In the genomic region with DNA sequence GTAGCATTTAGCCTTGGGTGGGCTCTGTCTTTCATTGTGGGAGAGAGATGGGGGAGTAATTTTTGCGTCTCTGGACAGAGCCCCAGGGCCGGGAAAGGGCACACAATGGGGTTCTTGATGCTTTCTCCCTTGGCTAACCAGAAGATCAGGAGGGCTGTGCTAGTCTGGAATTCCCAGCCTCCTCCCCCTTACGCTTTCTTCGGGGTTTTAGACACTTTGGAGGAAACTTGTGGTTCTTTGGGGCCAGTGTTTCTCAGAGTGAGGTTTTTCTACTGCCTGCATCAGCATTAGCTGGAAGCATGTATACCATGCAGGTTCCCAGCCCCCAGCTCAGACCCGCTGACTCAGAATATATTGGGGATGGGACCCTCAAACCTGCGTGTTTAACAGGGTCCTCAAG, we compare ENCODE assay signal across 19 cellular contexts. TPM values are rescaled to one million over a fixed set of nuclear protein-coding genes. Genes with fewer than 3 reads are reported as not detected.
DNase-seq lines count a peak whose midpoint lies in the region; ATAC-seq and TF ChIP-seq lines count a peak whose summit lies in the region.
"Had no signal": no experiment of that assay in that cellular context is flagged by ENCODE, and none has a peak within 500 bp of the region (broad histone marks: within the 10 kb centered on the region; RNA-seq: fewer than 3 reads in every experiment).

No MANE protein-coding gene starts in this region.

- DNase-seq in activated CD4-positive, alpha-beta T cell treated with anti-CD3 and anti-CD28 coated beads, Interleukin-2, amount 10 ng/mL, durations not matched to agents 24 days and 14 days: no peak
- DNase-seq in activated CD4-positive, alpha-beta T cell treated with anti-CD3 and anti-CD28 coated beads, Interleukin-2, amount 50 U/mL, for 48 hours: no peak
- DNase-seq in activated T-helper 1 cell treated with anti-CD3 and anti-CD28 coated beads, Interleukin-12 subunit alpha, Interleukin-12 subunit beta, Interleukin-2, Interleukin-4 antibody, amounts not matched to agents 30 ng/mL and 10 ng/mL and 1 ng/mL, durations not matched to agents 14 hours and 24 hours and 36 hours (ENCODE audit: low spot score): no peak
- DNase-seq in posterior vena cava (ENCODE audit: low spot score): peak; percentile 29
- DNase-seq in omental fat pad (ENCODE audit: low spot score): no peak
- DNase-seq in midbrain (lab: John Stamatoyannopoulos, UW): no peak
- DNase-seq: 8988T, DMS79, NCI-H1105 treated with DMSO at 0.1 percent for 48 hours, NCI-H1694 treated with DMSO at 0.1 percent for 48 hours, NCI-H2107, NCI-H510A treated with DMSO at 0.1 percent for 48 hours, NCI-H774, PC-3, RPMI8226 had no signal

- TF ChIP-seq CTCF in KMS-11 (conservative IDR thresholded peaks at IDR 0.05; ENCODE audit: low read depth, low read length) (no peak), omental fat pad (IDR thresholded peaks at IDR 0.05) (no peak)

- intact Hi-C loops in activated CD4-positive, alpha-beta T cell treated with anti-CD3 and anti-CD28 coated beads, Interleukin-2, amount 10 ng/mL, durations not matched to agents 24 days and 14 days (cut with micrococcal nuclease): loop anchor here (5.0 kb wide), 1 partner anchor 187 kb away; no protein-coding TSS in a partner anchor
- intact Hi-C loops in activated T-helper 1 cell treated with anti-CD3 and anti-CD28 coated beads, Interleukin-12 subunit alpha, Interleukin-12 subunit beta, Interleukin-2, Interleukin-4 antibody, amounts not matched to agents 30 ng/mL and 10 ng/mL and 1 ng/mL, durations not matched to agents 14 hours and 24 hours and 36 hours (cut with micrococcal nuclease): loop anchor here (5.0 kb wide), 1 partner anchor 192 kb away; no protein-coding TSS in a partner anchor
- intact Hi-C loops in posterior vena cava (cut with DNase I): no loop called here

- peak overlapping the region; percentile 34; the same call in 1 of the 2 replicates for H3K27ac ChIP-seq in KMS-11

- peak overlapping the region; percentile 21 for H3K4me3 Mint-ChIP-seq in activated CD4-positive, alpha-beta T cell treated with anti-CD3 and anti-CD28 coated beads, Interleukin-2, amount 10 ng/mL, durations not matched to agents 24 days and 14 days
- H3K4me3 Mint-ChIP-seq in activated T-helper 1 cell treated with anti-CD3 and anti-CD28 coated beads, Interleukin-12 subunit alpha, Interleukin-12 subunit beta, Interleukin-2, Interleukin-4 antibody, amounts not matched to agents 30 ng/mL and 10 ng/mL and 1 ng/mL, durations not matched to agents 14 hours and 24 hours and 36 hours: peak overlapping the region; percentile 2

- peaks cover 30% of the 10 kb centered on the region for H3K4me1 Mint-ChIP-seq in activated CD4-positive, alpha-beta T cell treated with anti-CD3 and anti-CD28 coated beads, Interleukin-2, amount 10 ng/mL, durations not matched to agents 24 days and 14 days
- H3K4me1 Mint-ChIP-seq in activated T-helper 1 cell treated with anti-CD3 and anti-CD28 coated beads, Interleukin-12 subunit alpha, Interleukin-12 subunit beta, Interleukin-2, Interleukin-4 antibody, amounts not matched to agents 30 ng/mL and 10 ng/mL and 1 ng/mL, durations not matched to agents 14 hours and 24 hours and 36 hours (ENCODE audit: low read depth): peaks cover 47% of the 10 kb centered on the region

- H3K4me2 ChIP-seq in KMS-11: peak overlapping the region; percentile 68

- H3K9me3 Mint-ChIP-seq in activated CD4-positive, alpha-beta T cell treated with anti-CD3 and anti-CD28 coated beads, Interleukin-2, amount 10 ng/mL, durations not matched to agents 24 days and 14 days: no peaks in the 10 kb centered on the region
- no peaks in the 10 kb centered on the region for H3K9me3 Mint-ChIP-seq in activated T-helper 1 cell treated with anti-CD3 and anti-CD28 coated beads, Interleukin-12 subunit alpha, Interleukin-12 subunit beta, Interleukin-2, Interleukin-4 antibody, amounts not matched to agents 30 ng/mL and 10 ng/mL and 1 ng/mL, durations not matched to agents 14 hours and 24 hours and 36 hours

- H2AFZ ChIP-seq in KMS-11 (ENCODE audit: low read depth): no peak overlapping the region

- H3K36me3 ChIP-seq in KMS-11 (ENCODE audit: insufficient read depth): no peaks in the 10 kb centered on the region

- H3K9ac ChIP-seq in KMS-11: peak overlapping the region; percentile 16; the same call in 1 of the 2 replicates

- H3K27ac Mint-ChIP-seq in activated CD4-positive, alpha-beta T cell treated with anti-CD3 and anti-CD28 coated beads, Interleukin-2, amount 10 ng/mL, durations not matched to agents 24 days and 14 days: peak overlapping the region; percentile 31
- H3K27ac Mint-ChIP-seq in activated T-helper 1 cell treated with anti-CD3 and anti-CD28 coated beads, Interleukin-12 subunit alpha, Interleukin-12 subunit beta, Interleukin-2, Interleukin-4 antibody, amounts not matched to agents 30 ng/mL and 10 ng/mL and 1 ng/mL, durations not matched to agents 14 hours and 24 hours and 36 hours: no peak overlapping the region
- H3K27ac Mint-ChIP-seq: CD14-positive monocyte had no signal

- peaks cover 3% of the 10 kb centered on the region for H3K36me3 Mint-ChIP-seq in activated CD4-positive, alpha-beta T cell treated with anti-CD3 and anti-CD28 coated beads, Interleukin-2, amount 10 ng/mL, durations not matched to agents 24 days and 14 days (ENCODE audit: low read depth)
- H3K36me3 Mint-ChIP-seq in activated T-helper 1 cell treated with anti-CD3 and anti-CD28 coated beads, Interleukin-12 subunit alpha, Interleukin-12 subunit beta, Interleukin-2, Interleukin-4 antibody, amounts not matched to agents 30 ng/mL and 10 ng/mL and 1 ng/mL, durations not matched to agents 14 hours and 24 hours and 36 hours (ENCODE audit: low read depth): no peaks in the 10 kb centered on the region
- H3K36me3 Mint-ChIP-seq: CD14-positive monocyte had no signal

- peaks cover 83% of the 10 kb centered on the region for H3K4me1 ChIP-seq in KMS-11 (ENCODE audit: low read depth, poor library complexity, severe bottlenecking)

- H3K4me3 ChIP-seq in KMS-11 (IDR thresholded peaks at IDR 0.05; ENCODE audit: insufficient read depth, low read depth, low read length): no peak overlapping the region

- no peaks in the 10 kb centered on the region for H3K79me2 ChIP-seq in KMS-11 (ENCODE audit: insufficient read depth, low read depth)

- ATAC-seq in omental fat pad (ENCODE audit: low FRiP score): no peak
- ATAC-seq in HG03095 (IDR thresholded peaks at IDR 0.05; ENCODE audit: unreplicated experiment): no peak
- ATAC-seq: PC-3 had no signal

- H3K27me3 Mint-ChIP-seq in activated CD4-positive, alpha-beta T cell treated with anti-CD3 and anti-CD28 coated beads, Interleukin-2, amount 10 ng/mL, durations not matched to agents 24 days and 14 days: peaks cover 64% of the 10 kb centered on the region
- H3K27me3 Mint-ChIP-seq in activated T-helper 1 cell treated with anti-CD3 and anti-CD28 coated beads, Interleukin-12 subunit alpha, Interleukin-12 subunit beta, Interleukin-2, Interleukin-4 antibody, amounts not matched to agents 30 ng/mL and 10 ng/mL and 1 ng/mL, durations not matched to agents 14 hours and 24 hours and 36 hours (ENCODE audit: insufficient read depth): peaks cover 42% of the 10 kb centered on the region

- peaks cover 2% of the 10 kb centered on the region for H3K27me3 ChIP-seq in KMS-11 (ENCODE audit: insufficient read depth, low read depth)

- no peaks in the 10 kb centered on the region for H4K20me1 ChIP-seq in KMS-11 (ENCODE audit: insufficient read depth)

RNA-seq across cellular contexts. Expression of a gene that starts 7.0 kb away (rescaled TPM):
- total RNA-seq in activated CD4-positive, alpha-beta T cell treated with anti-CD3 and anti-CD28 coated beads, Interleukin-2, amount 10 ng/mL, durations not matched to agents 24 days and 14 days: 2.8 and 3.1 TPM in 2 replicates
- 3.4 and 3.6 TPM in 2 replicates for total RNA-seq in activated T-helper 1 cell treated with anti-CD3 and anti-CD28 coated beads, Interleukin-12 subunit alpha, Interleukin-12 subunit beta, Interleukin-2, Interleukin-4 antibody, amounts not matched to agents 30 ng/mL and 10 ng/mL and 1 ng/mL, durations not matched to agents 14 hours and 24 hours and 36 hours
- total RNA-seq in posterior vena cava: under 1 TPM; 0.37 to 0.48 TPM
- total RNA-seq in omental fat pad: under 1 TPM in 2 of 4 donors, not detected in 2; 0.12 to 0.13 TPM

RNA-seq across cellular contexts. Expression of a gene that starts 21.4 kb away (rescaled TPM):
- total RNA-seq in activated CD4-positive, alpha-beta T cell treated with anti-CD3 and anti-CD28 coated beads, Interleukin-2, amount 10 ng/mL, durations not matched to agents 24 days and 14 days: not detected in 2 replicates
- total RNA-seq in activated T-helper 1 cell treated with anti-CD3 and anti-CD28 coated beads, Interleukin-12 subunit alpha, Interleukin-12 subunit beta, Interleukin-2, Interleukin-4 antibody, amounts not matched to agents 30 ng/mL and 10 ng/mL and 1 ng/mL, durations not matched to agents 14 hours and 24 hours and 36 hours: not detected in 2 replicates
- total RNA-seq in posterior vena cava (not detected), omental fat pad (not detected)
- total RNA-seq: H4 had no signal

RNA-seq across cellular contexts. Expression of a gene that starts 41.8 kb away (rescaled TPM):
- total RNA-seq in activated CD4-positive, alpha-beta T cell treated with anti-CD3 and anti-CD28 coated beads, Interleukin-2, amount 10 ng/mL, durations not matched to agents 24 days and 14 days: not detected in 2 replicates
- not detected in 2 replicates for total RNA-seq in activated T-helper 1 cell treated with anti-CD3 and anti-CD28 coated beads, Interleukin-12 subunit alpha, Interleukin-12 subunit beta, Interleukin-2, Interleukin-4 antibody, amounts not matched to agents 30 ng/mL and 10 ng/mL and 1 ng/mL, durations not matched to agents 14 hours and 24 hours and 36 hours
- total RNA-seq in posterior vena cava (not detected), omental fat pad (not detected)
- total RNA-seq: H4, PC-3 had no signal

RNA-seq across cellular contexts. Expression of a gene that starts 48.3 kb away (rescaled TPM):
- 14.0 and 17.5 TPM in 2 replicates for total RNA-seq in activated CD4-positive, alpha-beta T cell treated with anti-CD3 and anti-CD28 coated beads, Interleukin-2, amount 10 ng/mL, durations not matched to agents 24 days and 14 days
- total RNA-seq in activated T-helper 1 cell treated with anti-CD3 and anti-CD28 coated beads, Interleukin-12 subunit alpha, Interleukin-12 subunit beta, Interleukin-2, Interleukin-4 antibody, amounts not matched to agents 30 ng/mL and 10 ng/mL and 1 ng/mL, durations not matched to agents 14 hours and 24 hours and 36 hours: 18.6 and 19.1 TPM in 2 replicates
- total RNA-seq in posterior vena cava: 10 to 100 TPM; 49.8 to 59.4 TPM
- 100 to 1,000 TPM in 1 of 4 donors, 10 to 100 TPM in 3; 63.5 to 113 (median 74.9) TPM for total RNA-seq in omental fat pad

Comparison
In these comparisons a context has a peak if more than half of its experiments do, and no peak if none do; other contexts are left out.
1. intact Hi-C loops: an anchor here in activated CD4-positive, alpha-beta T cell treated with anti-CD3 and anti-CD28 coated beads, Interleukin-2, amount 10 ng/mL, durations not matched to agents 24 days and 14 days (5.0 kb wide) and activated T-helper 1 cell treated with anti-CD3 and anti-CD28 coated beads, Interleukin-12 subunit alpha, Interleukin-12 subunit beta, Interleukin-2, Interleukin-4 antibody, amounts not matched to agents 30 ng/mL and 10 ng/mL and 1 ng/mL, durations not matched to agents 14 hours and 24 hours and 36 hours (5.0 kb wide); none called in posterior vena cava.